In the genomic region with DNA sequence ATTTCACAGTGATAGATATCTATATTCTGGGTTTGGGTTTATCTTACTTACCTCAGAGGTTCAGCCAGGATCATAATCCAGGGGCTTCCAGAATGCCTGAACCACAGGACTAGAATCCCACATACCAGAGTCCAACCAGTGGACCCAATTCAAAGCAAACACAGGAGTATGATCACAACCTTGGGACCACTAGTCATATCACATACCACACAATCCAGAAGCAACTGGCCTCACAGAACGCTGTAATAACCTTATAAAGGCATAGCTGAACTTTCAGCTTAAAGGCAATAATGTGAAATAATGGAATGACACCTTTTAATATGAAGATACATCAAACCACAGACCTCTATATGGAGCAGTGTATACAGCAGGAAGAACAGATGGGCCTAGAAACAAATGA, we compare ENCODE assay signal across 1 cellular context.
TF ChIP-seq lines count a peak whose summit lies in the region.

No MANE protein-coding gene starts in this region.

TF ChIP-seq in K562, 482 proteins besides CTCF, POLR2A, EP300 and RAD21:
- TF ChIP-seq CTBP1 (IDR thresholded peaks at IDR 0.05; ENCODE audit: borderline replicate concordance) = no peak
- TF ChIP-seq ATF7 (IDR thresholded peaks at IDR 0.05) = no peak
- no peak for TF ChIP-seq BACH1 (tag; IDR thresholded peaks at IDR 0.05)
- TF ChIP-seq NFATC3 (IDR thresholded peaks at IDR 0.05) = no peak
- TF ChIP-seq ZC3H8 (IDR thresholded peaks at IDR 0.05) = no peak
- TF ChIP-seq RBM17 (IDR thresholded peaks at IDR 0.05; ENCODE audit: borderline replicate concordance, low read depth, low read length) = no peak
- no peak for TF ChIP-seq RUNX1 (IDR thresholded peaks at IDR 0.05; ENCODE audit: low read depth)
- no peak for TF ChIP-seq ZBTB11 (CRISPR knock-in tag; IDR thresholded peaks at IDR 0.05)
- no peak for TF ChIP-seq NR3C1 (CRISPR knock-in tag; IDR thresholded peaks at IDR 0.05)
- no peak for TF ChIP-seq RBBP5 (IDR thresholded peaks at IDR 0.05; ENCODE audit: borderline replicate concordance, insufficient read depth, low read length, poor library complexity, severe bottlenecking)
- TF ChIP-seq ZBTB7A (IDR thresholded peaks at IDR 0.05; ENCODE audit: borderline replicate concordance, control insufficient read depth, low read depth, low read length) = no peak
- TF ChIP-seq ZNF143 (CRISPR knock-in tag; IDR thresholded peaks at IDR 0.05) = no peak
- no peak for TF ChIP-seq MTA1 (IDR thresholded peaks at IDR 0.05; ENCODE audit: borderline replicate concordance)
- no peak for TF ChIP-seq NR1H2 (CRISPR knock-in tag; IDR thresholded peaks at IDR 0.05)
- no peak for TF ChIP-seq ZNF282 (CRISPR knock-in tag; IDR thresholded peaks at IDR 0.05)
- TF ChIP-seq ZKSCAN1 (IDR thresholded peaks at IDR 0.05; ENCODE audit: low read depth, low read length) = no peak
- TF ChIP-seq GABPB2 (CRISPR knock-in tag; conservative IDR thresholded peaks at IDR 0.05) = no peak
- no peak for TF ChIP-seq CCAR2 (IDR thresholded peaks at IDR 0.05; ENCODE audit: low read depth, low read length)
TF ChIP-seq in K562: peak in this region for 0.
